ENCODE assay signal across 2 cellular contexts in genomic region chr10:103829266-103829665, GRCh38.
TF ChIP-seq lines count a peak whose summit lies in the region.

No MANE protein-coding gene starts in this region.

TF ChIP-seq in HEK293T, 16 proteins besides CTCF, POLR2A, EP300 and RAD21 (continued from another document):
- TF ChIP-seq PKNOX1 (IDR thresholded peaks at IDR 0.05) (peak; percentile 67), NFRKB (IDR thresholded peaks at IDR 0.05) (no peak), CTBP1 (IDR thresholded peaks at IDR 0.05; ENCODE audit: borderline replicate concordance) (peak; percentile 48; the same call in 1 of the 2 replicates), HDGF (IDR thresholded peaks at IDR 0.05; ENCODE audit: borderline replicate concordance) (no peak)

TF ChIP-seq in H1, 55 proteins besides CTCF, POLR2A, EP300 and RAD21 (continued from another document):
- TF ChIP-seq MAX (IDR thresholded peaks at IDR 0.05) (no peak), RNF2 (IDR thresholded peaks at IDR 0.05; ENCODE audit: borderline replicate concordance, low read depth, low read length, missing control alignments, poor library complexity, severe bottlenecking) (no peak), KDM5A (IDR thresholded peaks at IDR 0.05; ENCODE audit: low read length) (no peak), CHD7 (IDR thresholded peaks at IDR 0.05; ENCODE audit: insufficient replicate concordance, low read length) (no peak), KDM1A (IDR thresholded peaks at IDR 0.05; ENCODE audit: borderline replicate concordance, low read length) (no peak), TEAD4 (IDR thresholded peaks at IDR 0.05; ENCODE audit: low read depth, low read length) (no peak), YY1 (IDR thresholded peaks at IDR 0.05; ENCODE audit: low read depth, low read length) (no peak), TAF1 (IDR thresholded peaks at IDR 0.05; ENCODE audit: low read depth, low read length) (no peak), CBX5 (IDR thresholded peaks at IDR 0.05; ENCODE audit: low read depth, low read length) (no peak)
